Comparison of ENCODE assay signal across 8 cellular contexts in genomic region chr2:172427990-172428840, GRCh38. TPM values are rescaled to one million over a fixed set of nuclear protein-coding genes. Genes with fewer than 3 reads are reported as not detected.
A peak's percentile ranks its signal among the peaks of the same experiment; 100 is the strongest.
DNase-seq lines count a peak whose midpoint lies in the region; ATAC-seq, FAIRE-seq and TF ChIP-seq lines count a peak whose summit lies in the region.

No MANE protein-coding gene starts in this region.

- no peaks in the 10 kb centered on the region for H3K9me1 ChIP-seq in K562 (ENCODE audit: control insufficient read depth, insufficient read depth, low read length)

- no peak for TF ChIP-seq POLR2A in K562 (conservative IDR thresholded peaks at IDR 0.05)

- peak overlapping the region; percentile 60 for H3K27ac ChIP-seq in HL-60 (replicated peaks)
- no peak overlapping the region for H3K27ac ChIP-seq in K562 (ENCODE audit: extremely low read depth, low read depth, low read length)
- H3K27ac ChIP-seq in smooth muscle cell (ENCODE audit: low read depth), result peak overlapping the region; percentile 18

- TF ChIP-seq RAD21 in K562 (CRISPR knock-in tag; conservative IDR thresholded peaks at IDR 0.05 in 1 of 2, IDR thresholded peaks at IDR 0.05 in 1 of 2), result no peak

- BruUV-seq in K562 (replicated peaks; lab: Mats Ljungman, UMichigan), result no TSS peak

- H3K27me3 Mint-ChIP-seq in T-helper 1 cell treated with Interleukin-12 subunit alpha and Interleukin-12 subunit beta and Interleukin-4 antibody, amounts not matched to agents 30 μg/mL and 1 μg/mL, for 36 hours (ENCODE audit: low read depth), result peaks cover 48% of the 10 kb centered on the region

- H2AFZ ChIP-seq in K562 (ENCODE audit: low read depth, low read length) (no peak overlapping the region), smooth muscle cell (ENCODE audit: low read depth) (peak overlapping the region; percentile 59)

- TF ChIP-seq EP300 in K562 (IDR thresholded peaks at IDR 0.05; ENCODE audit: low read length), result no peak

- H3K4me1 ChIP-seq in K562 (replicated peaks in 1 of 2; ENCODE audit: control insufficient read depth in 2 of 2, insufficient read depth in 2 of 2, low read length in 2 of 2) (peaks cover 0 to 16% of the 10 kb centered on the region in 2 experiments; a peak in 2 of 5 replicates), smooth muscle cell (ENCODE audit: low read depth) (peaks cover 14% of the 10 kb centered on the region)

- H4K20me1 ChIP-seq in K562 (replicated peaks; ENCODE audit: control insufficient read depth, insufficient read depth, low read length), result no peaks in the 10 kb centered on the region
- H4K20me1 ChIP-seq in smooth muscle cell (ENCODE audit: low read depth), result peaks cover 5% of the 10 kb centered on the region

- DNase-seq in BJ (ENCODE audit: low read depth) (no peak), HL-60 (ENCODE audit: low read depth in 1 of 2, low spot score in 1 of 2) (peak in 1 of 2 experiments; percentile 59), K562 (ENCODE audit: extremely low read depth in 1 of 4, low spot score in 3 of 4) (peak in 2 of 4 experiments; percentile 30 to 46), smooth muscle cell (lab: John Stamatoyannopoulos, UW; ENCODE audit: unreplicated experiment) (no peak), GM13976 (ENCODE audit: low spot score) (no peak)

- peak overlapping the region; percentile 78 for H3K4me3 Mint-ChIP-seq in T-helper 1 cell treated with Interleukin-12 subunit alpha and Interleukin-12 subunit beta and Interleukin-4 antibody, amounts not matched to agents 30 μg/mL and 1 μg/mL, for 36 hours

- H3K36me3 Mint-ChIP-seq in T-helper 1 cell treated with Interleukin-12 subunit alpha and Interleukin-12 subunit beta and Interleukin-4 antibody, amounts not matched to agents 30 μg/mL and 1 μg/mL, for 36 hours (ENCODE audit: low read depth), result peaks cover 15% of the 10 kb centered on the region

- H3K79me2 ChIP-seq in K562 (ENCODE audit: control insufficient read depth, insufficient read depth, low read length) (no peaks in the 10 kb centered on the region), smooth muscle cell (ENCODE audit: low read depth) (peaks cover 11% of the 10 kb centered on the region)

- FAIRE-seq in K562 (lab: Jason Lieb, UNC), result no peak

- H3K9ac ChIP-seq in K562 (ENCODE audit: insufficient read depth in 1 of 2, low read depth in 2 of 2, low read length in 2 of 2), result no peak overlapping the region
- peak overlapping the region; percentile 12 for H3K9ac ChIP-seq in smooth muscle cell (ENCODE audit: low read depth)

- no peaks in the 10 kb centered on the region for H3K9me3 Mint-ChIP-seq in T-helper 1 cell treated with Interleukin-12 subunit alpha and Interleukin-12 subunit beta and Interleukin-4 antibody, amounts not matched to agents 30 μg/mL and 1 μg/mL, for 36 hours

- peaks cover 2% of the 10 kb centered on the region for H3K27me3 ChIP-seq in BJ (ENCODE audit: control insufficient read depth, insufficient read depth, low read length)
- no peaks in the 10 kb centered on the region for H3K27me3 ChIP-seq in HL-60 (ENCODE audit: insufficient read depth, poor library complexity, severe bottlenecking)
- H3K27me3 ChIP-seq in K562 (ENCODE audit: control insufficient read depth in 2 of 2, insufficient read depth in 2 of 2, low read length in 2 of 2), result peaks cover 37 to 61% of the 10 kb centered on the region in 2 experiments
- peaks cover 65% of the 10 kb centered on the region for H3K27me3 ChIP-seq in smooth muscle cell (ENCODE audit: low read depth)

- peak overlapping the region; percentile 74 for H3K4me3 ChIP-seq in BJ (ENCODE audit: low read depth, low read length)
- peak overlapping the region; percentile 84 for H3K4me3 ChIP-seq in HL-60 (replicated peaks; ENCODE audit: insufficient read depth, low read length)
- H3K4me3 ChIP-seq in K562, result 0 out of 2 replicates have a peak overlapping the region, but pooled peaks have one; percentile 24
- peak overlapping the region; percentile 92 for H3K4me3 ChIP-seq in iPS-18c (ENCODE audit: insufficient read depth, low read depth, low read length)
- peak overlapping the region; percentile 58 for H3K4me3 ChIP-seq in smooth muscle cell

- CTCF ChIA-PET in BJ (lab: Yijun Ruan, JAX), result interaction anchor here (0.6 to 4.0 kb wide), 5 partner anchors 13 to 1281 kb away, joined by 3 to 26 read pairs (median 3); no protein-coding TSS in a partner anchor
- CTCF ChIA-PET in K562 (lab: Yijun Ruan, JAX; ENCODE audit: low intra/inter-chr PET ratio), result interaction anchor here (0.7 kb wide), 2 partner anchors 12 to 279 kb away, joined by 4 read pairs; no protein-coding TSS in a partner anchor

- peaks cover 46% of the 10 kb centered on the region for H3K4me1 Mint-ChIP-seq in T-helper 1 cell treated with Interleukin-12 subunit alpha and Interleukin-12 subunit beta and Interleukin-4 antibody, amounts not matched to agents 30 μg/mL and 1 μg/mL, for 36 hours (ENCODE audit: low read depth)

- H3K27ac Mint-ChIP-seq in T-helper 1 cell treated with Interleukin-12 subunit alpha and Interleukin-12 subunit beta and Interleukin-4 antibody, amounts not matched to agents 30 μg/mL and 1 μg/mL, for 36 hours, result no peak overlapping the region

- H3K4me2 ChIP-seq in K562 (ENCODE audit: insufficient read depth, low read length) (no peak overlapping the region), smooth muscle cell (peak overlapping the region; percentile 98)

- TF ChIP-seq CTCF in BJ (IDR thresholded peaks at IDR 0.05; ENCODE audit: insufficient read depth, low read depth, low read length) (no peak), HL-60 (IDR thresholded peaks at IDR 0.05; ENCODE audit: insufficient read depth, low read length) (no peak), K562 (IDR thresholded peaks at IDR 0.05 in 2 of 3, conservative IDR thresholded peaks at IDR 0.05 in 1 of 3; ENCODE audit: insufficient read depth in 2 of 3, low read depth in 1 of 3, low read length in 3 of 3) (no peak), smooth muscle cell (IDR thresholded peaks at IDR 0.05; ENCODE audit: borderline replicate concordance, insufficient read depth, poor library complexity, severe bottlenecking) (no peak), GM13976 (IDR thresholded peaks at IDR 0.05; ENCODE audit: borderline replicate concordance, control extremely low read depth, extremely low read depth, insufficient read depth, missing control alignments) (no peak)

- POLR2A ChIA-PET in BJ (lab: Charles Lee), result no interaction called here
- POLR2A ChIA-PET in K562 (lab: Yijun Ruan, JAX), result interaction anchor here (1.0 kb wide), 2 partner anchors 11 to 16 kb away, joined by 3 read pairs; no protein-coding TSS in a partner anchor

- 33% methylated on average over 44 of the region's 63 CpGs for WGBS in K562 (ENCODE audit: insufficient coverage, low coverage, missing lambda C conversion rate)
- under 1% methylated on average over 59 of the region's 63 CpGs for WGBS in smooth muscle cell (ENCODE audit: low lambda C conversion rate)

- ATAC-seq in K562 (peak; percentile 27), GM18907 (IDR thresholded peaks at IDR 0.05; ENCODE audit: unreplicated experiment) (no peak)

- no peaks in the 10 kb centered on the region for H3F3A ChIP-seq in smooth muscle cell (ENCODE audit: low read depth)

- in situ Hi-C loops in K562 (cut with MboI) (no loop called here), GM13976 (cut with MboI; ENCODE audit: low sequenced_read_pairs, unreplicated experiment) (no loop called here)

- intact Hi-C loops in K562 (cut with micrococcal nuclease), result no loop called here

- H3K36me3 ChIP-seq in BJ (ENCODE audit: control insufficient read depth, insufficient read depth, low read length) (no peaks in the 10 kb centered on the region), K562 (ENCODE audit: control insufficient read depth, insufficient read depth, low read length) (no peaks in the 10 kb centered on the region), smooth muscle cell (ENCODE audit: low read depth) (no peaks in the 10 kb centered on the region)

- H3K9me3 ChIP-seq in K562 (replicated peaks; ENCODE audit: control insufficient read depth, insufficient read depth, low read depth, low read length), result no peaks in the 10 kb centered on the region
- H3K9me3 ChIP-seq in iPS-18c (ENCODE audit: control insufficient read depth, insufficient read depth, low read length), result no peaks in the 10 kb centered on the region
- no peaks in the 10 kb centered on the region for H3K9me3 ChIP-seq in smooth muscle cell (replicated peaks; ENCODE audit: low read depth)

TF ChIP-seq in K562, 482 proteins besides CTCF, POLR2A, EP300 and RAD21:
- TF ChIP-seq ZNF586 (CRISPR knock-in tag; conservative IDR thresholded peaks at IDR 0.05) (no peak), FOXM1 (IDR thresholded peaks at IDR 0.05; ENCODE audit: low read depth) (no peak), FOXM1 (CRISPR knock-in tag; IDR thresholded peaks at IDR 0.05; ENCODE audit: low read depth) (no peak), PCBP1 (IDR thresholded peaks at IDR 0.05; ENCODE audit: low read depth, low read length, poor library complexity, severe bottlenecking) (peak; percentile 2)
TF ChIP-seq in K562: peak in this region for 1.

RNA-seq across cellular contexts. Expression of gene ITGA6, which starts 0.8 kb away (rescaled TPM):
- 2.9 and 5.6 TPM in 2 replicates for polyA plus RNA-seq in BJ (2011; rRNA removed)
- polyA minus RNA-seq in BJ (2011; rRNA and poly(A)+ RNA removed), result 5.4 and 7.5 TPM in 2 replicates
- not detected in 2 replicates for total RNA-seq in K562 (2011; cell fraction: chromatin; rRNA removed; ENCODE audit: low replicate concordance)
- total RNA-seq in K562 (2011; cell fraction: nucleolus; rRNA removed), result 0.13 TPM in 1 of 2 replicates, not detected in the other
- not detected in 2 replicates for total RNA-seq in K562 (2011; cell fraction: nucleoplasm; rRNA removed)
- total RNA-seq in K562 (2014; rRNA removed), result 0.33 TPM in 1 of 2 replicates, not detected in the other
- not detected in 2 replicates for total RNA-seq in K562 (2014; rRNA removed; fragmentation: Illumina TruSeq; extraction: Trizol)
- total RNA-seq in K562 (2015; rRNA removed; fragmentation: Illumina TruSeq; extraction: Trizol), result 0.07 TPM in 1 of 2 replicates, not detected in the other
- total RNA-seq in K562 (2021), result 0.29 and 0.40 TPM in 2 replicates
- polyA plus RNA-seq in K562 (2011; rRNA removed), result 0.01 TPM in 1 of 2 replicates, not detected in the other
- polyA plus RNA-seq in K562 (2011; cell fraction: cytosol; rRNA removed), result 0.03 TPM in 1 of 2 replicates, not detected in the other
- polyA plus RNA-seq in K562 (2011; cell fraction: nucleus; rRNA removed), result 0.10 TPM in 1 of 2 replicates, not detected in the other
- 0.05 and 0.22 TPM in 2 replicates for polyA plus RNA-seq in K562 (2012)
- not detected in 2 replicates for polyA plus RNA-seq in K562 (2014; fragmentation: Illumina TruSeq; extraction: Trizol)
- polyA plus RNA-seq in K562 (2014; fragmentation: Nextera tagmentation; extraction: Ambion mirVana), result under 1 TPM in 1 of 2 experiments, not detected in 1; 0.03 TPM
- polyA plus RNA-seq in K562 (2014; rRNA removed), result not detected in 2 replicates
- 0.09 TPM in 1 of 2 replicates, not detected in the other for polyA minus RNA-seq in K562 (2011; rRNA and poly(A)+ RNA removed)
- polyA minus RNA-seq in K562 (2011; cell fraction: cytosol; rRNA and poly(A)+ RNA removed), result 1.1 TPM in 1 of 2 replicates, not detected in the other
- 0.81 TPM in 1 of 2 replicates, not detected in the other for polyA minus RNA-seq in K562 (2011; cell fraction: nucleus; rRNA and poly(A)+ RNA removed)
- total RNA-seq in smooth muscle cell, result 188 and 198 TPM in 2 replicates
- polyA plus RNA-seq in smooth muscle cell, result 11.8 and 54.7 TPM in 2 replicates

Comparison
In these comparisons a context has a peak if more than half of its experiments do, and no peak if none do; other contexts are left out.
1. H3K4me3 ChIP-seq: peak in every context shown above with its lines; median percentile 92 in iPS-18c; 84 in HL-60; 74 in BJ; 58 in smooth muscle cell; 24 in K562.